ENCODE assay signal across 10 cellular contexts in genomic region chr17:47719411-47720152, GRCh38. TPM values are rescaled to one million over a fixed set of nuclear protein-coding genes. Genes with fewer than 3 reads are reported as not detected.
DNase-seq lines count a peak whose midpoint lies in the region; ATAC-seq and TF ChIP-seq lines count a peak whose summit lies in the region.
"Had no signal": no experiment of that assay in that cellular context is flagged by ENCODE, and none has a peak within 500 bp of the region (broad histone marks: within the 10 kb centered on the region; RNA-seq: fewer than 3 reads in every experiment).

No MANE protein-coding gene starts in this region.

- ATAC-seq in foreskin keratinocyte (peak; percentile 21), left cardiac atrium (no peak), HG03139 (IDR thresholded peaks at IDR 0.05; ENCODE audit: unreplicated experiment) (no peak), GM18519 (IDR thresholded peaks at IDR 0.05; ENCODE audit: low FRiP score, unreplicated experiment) (no peak), HG02938 (IDR thresholded peaks at IDR 0.05; ENCODE audit: unreplicated experiment) (no peak)

- intact Hi-C loops in left cardiac atrium (cut with DNase I) = no loop called here

- POLR2A ChIA-PET in AG04449 (lab: Yijun Ruan, JAX) = no interaction called here

- no peaks in the 10 kb centered on the region for H3K4me1 ChIP-seq in foreskin keratinocyte

- H3K4me3 ChIP-seq in AG04449 (ENCODE audit: low read depth, low read length) = peak overlapping the region; percentile 6; the same call in 1 of the 2 replicates

- H3K27me3 ChIP-seq in foreskin keratinocyte = peaks cover 84% of the 10 kb centered on the region

- no peak overlapping the region for H3K27ac ChIP-seq in foreskin keratinocyte
- H3K27ac ChIP-seq: parathyroid adenoma had no signal

- TF ChIP-seq CTCF in AG04449 (IDR thresholded peaks at IDR 0.05; ENCODE audit: insufficient read depth, low read length, missing control alignments) (no peak), foreskin keratinocyte (conservative IDR thresholded peaks at IDR 0.05) (no peak)

- DNase-seq in AG04449 (ENCODE audit: low read depth, low spot score) (peak; percentile 21), HS-27A (ENCODE audit: low read depth) (peak; percentile 71), foreskin keratinocyte (peak in 1 of 2 donors; percentile 43), left cardiac atrium (no peak)
- DNase-seq in activated CD4-positive, alpha-beta T cell treated with anti-CD3 and anti-CD28 coated beads, Interleukin-2, amount 50 U/mL, for 4 hours = peak; percentile 61 to 62
- DNase-seq: Karpas-422 had no signal

- CTCF ChIA-PET in AG04449 (lab: Yijun Ruan, JAX) = interaction anchor here (1.8 to 6.3 kb wide), 2 partner anchors 11 to 20 kb away, joined by 5 to 62 read pairs; no protein-coding TSS in a partner anchor

RNA-seq across cellular contexts. Expression of gene TBX21, which starts 13.5 kb away (rescaled TPM):
- not detected in 2 replicates for total RNA-seq in foreskin keratinocyte
- not detected in 2 replicates for polyA plus RNA-seq in foreskin keratinocyte
- total RNA-seq in left cardiac atrium = under 1 TPM; 0.34 to 0.80 TPM

RNA-seq across cellular contexts. Expression of gene TBKBP1, which starts 25.6 kb away (rescaled TPM):
- 7.3 and 8.7 TPM in 2 replicates for total RNA-seq in foreskin keratinocyte
- polyA plus RNA-seq in foreskin keratinocyte = 6.2 and 6.9 TPM in 2 replicates
- 10 to 100 TPM; 13.7 to 17.9 TPM for total RNA-seq in left cardiac atrium
